9 cellular contexts compared by ENCODE assay signal in genomic region chr15:40906101-40906946, GRCh38. TPM values are rescaled to one million over a fixed set of nuclear protein-coding genes. Genes with fewer than 3 reads are reported as not detected.
A peak's percentile ranks its signal among the peaks of the same experiment; 100 is the strongest.
DNase-seq lines count a peak whose midpoint lies in the region; ATAC-seq and TF ChIP-seq lines count a peak whose summit lies in the region.
"Had no signal": no experiment of that assay in that cellular context is flagged by ENCODE, and none has a peak within 500 bp of the region (broad histone marks: within the 10 kb centered on the region; RNA-seq: fewer than 3 reads in every experiment).

No MANE protein-coding gene starts in this region.

- DNase-seq in DMS 273 (lab: John Stamatoyannopoulos, UW; ENCODE audit: unreplicated experiment) (peak; percentile 89), LHCN-M2 (ENCODE audit: low read depth) (peak; percentile 94), RWPE2 (ENCODE audit: low spot score) (peak; percentile 97), foreskin keratinocyte (peak in 1 of 2 donors; percentile 70)
- DNase-seq in activated gamma-delta T cell treated with anti-CD3 and anti-CD28 coated beads, Interleukin-2, amount 50 U/mL, for 16 hours (ENCODE audit: low read depth), result peak; percentile 60

- H3K36me3 ChIP-seq in RWPE2 (ENCODE audit: low read depth) (peaks cover 17% of the 10 kb centered on the region), neutrophil (peaks cover 16% of the 10 kb centered on the region), subcutaneous abdominal adipose tissue (ENCODE audit: control insufficient read depth in 5 of 5, insufficient read depth in 5 of 5, low read length in 5 of 5) (peaks cover 0 to 21% (median 17%) of the 10 kb centered on the region in 5 donors)

- H3K9ac ChIP-seq in subcutaneous abdominal adipose tissue (ENCODE audit: low read length in 5 of 5), result peak overlapping the region; percentile 3 to 83 (median 71)

- peak; percentile 97 for TF ChIP-seq CTCF in RWPE2 (IDR thresholded peaks at IDR 0.05; ENCODE audit: poor library complexity, severe bottlenecking)
- TF ChIP-seq CTCF in foreskin keratinocyte (conservative IDR thresholded peaks at IDR 0.05), result peak; percentile 80
- peak; percentile 66 for TF ChIP-seq CTCF in neutrophil (IDR thresholded peaks at IDR 0.05)

- H3K4me3 ChIP-seq in RWPE2 (ENCODE audit: severe bottlenecking) (peak overlapping the region; percentile 5), neutrophil (ENCODE audit: low read depth in 1 of 2, low read length in 1 of 2) (peak overlapping the region; percentile 60 to 61), subcutaneous abdominal adipose tissue (ENCODE audit: low read depth in 1 of 5, low read length in 5 of 5) (peak overlapping the region in 4 of 5 donors; percentile 58 to 71 (median 64))

- ATAC-seq in GM21737 (IDR thresholded peaks at IDR 0.05; ENCODE audit: unreplicated experiment) (peak; percentile 79), RWPE2 (ENCODE audit: low read depth) (peak; percentile 80), foreskin keratinocyte (peak; percentile 67)

- H3K9me3 ChIP-seq in RWPE2 (ENCODE audit: severe bottlenecking) (no peaks in the 10 kb centered on the region), neutrophil (no peaks in the 10 kb centered on the region), subcutaneous abdominal adipose tissue (ENCODE audit: control insufficient read depth in 5 of 5, low read length in 5 of 5) (no peaks in the 10 kb centered on the region)

- H3K27me3 ChIP-seq in RWPE2 (ENCODE audit: insufficient read depth, poor library complexity, severe bottlenecking) (no peaks in the 10 kb centered on the region), foreskin keratinocyte (no peaks in the 10 kb centered on the region), neutrophil (no peaks in the 10 kb centered on the region), subcutaneous abdominal adipose tissue (ENCODE audit: control insufficient read depth in 5 of 5, insufficient read depth in 4 of 5, low read length in 5 of 5) (no peaks in the 10 kb centered on the region)

- H3K27ac ChIP-seq in RWPE2 (ENCODE audit: poor library complexity, severe bottlenecking) (peak overlapping the region; percentile 86), foreskin keratinocyte (peak overlapping the region; percentile 32), neutrophil (peak overlapping the region; percentile 98), subcutaneous abdominal adipose tissue (ENCODE audit: low read depth, low read length) (peak overlapping the region; percentile 84)

- H3K4me1 ChIP-seq in RWPE2 (ENCODE audit: insufficient read depth, poor library complexity, severe bottlenecking), result peaks cover 14% of the 10 kb centered on the region
- peaks cover 7% of the 10 kb centered on the region for H3K4me1 ChIP-seq in foreskin keratinocyte
- H3K4me1 ChIP-seq in neutrophil (ENCODE audit: control insufficient read depth in 1 of 2, insufficient read depth in 1 of 2, low read depth in 1 of 2, low read length in 1 of 2), result peaks cover 71 to 76% of the 10 kb centered on the region in 2 experiments
- peaks cover 12 to 75% (median 70%) of the 10 kb centered on the region in 5 donors for H3K4me1 ChIP-seq in subcutaneous abdominal adipose tissue (ENCODE audit: control insufficient read depth in 5 of 5, insufficient read depth in 5 of 5, low read length in 5 of 5)

RNA-seq across cellular contexts. Expression of gene VPS18, which starts 12.1 kb away (rescaled TPM):
- total RNA-seq in LHCN-M2 (2014; rRNA removed) (45.1 and 52.1 TPM in 2 replicates), foreskin keratinocyte (17.7 and 20.6 TPM in 2 replicates)
- polyA plus RNA-seq in LHCN-M2 (2012), result 31.0 TPM
- 10.4 and 11.4 TPM in 2 replicates for polyA plus RNA-seq in foreskin keratinocyte

RNA-seq across cellular contexts. Expression of gene DLL4, which starts 22.8 kb away (rescaled TPM):
- 0.13 and 0.17 TPM in 2 replicates for total RNA-seq in LHCN-M2 (2014; rRNA removed)
- 0.16 TPM for polyA plus RNA-seq in LHCN-M2 (2012)
- not detected in 2 replicates for total RNA-seq in foreskin keratinocyte
- polyA plus RNA-seq in foreskin keratinocyte, result not detected in 2 replicates

RNA-seq across cellular contexts. Expression of gene RHOV, which starts 32.3 kb away (rescaled TPM):
- total RNA-seq in LHCN-M2 (2014; rRNA removed) (not detected in 2 replicates), foreskin keratinocyte (0.17 and 0.18 TPM in 2 replicates)
- polyA plus RNA-seq in LHCN-M2 (2012), result not detected
- 0.37 and 0.55 TPM in 2 replicates for polyA plus RNA-seq in foreskin keratinocyte
- total RNA-seq: subcutaneous adipose tissue had no signal

RNA-seq across cellular contexts. Expression of gene CHAC1, which starts 46.9 kb away (rescaled TPM):
- total RNA-seq in LHCN-M2 (2014; rRNA removed) (1.5 and 1.8 TPM in 2 replicates), foreskin keratinocyte (14.4 and 18.5 TPM in 2 replicates)
- polyA plus RNA-seq in LHCN-M2 (2012), result 4.9 TPM
- 16.2 and 21.7 TPM in 2 replicates for polyA plus RNA-seq in foreskin keratinocyte

Comparison
In these comparisons a context has a peak if more than half of its experiments do, and no peak if none do; other contexts are left out.
1. H3K27ac ChIP-seq: peak in every context shown above with its lines; median percentile 98 in neutrophil; 86 in RWPE2; 84 in subcutaneous abdominal adipose tissue; 32 in foreskin keratinocyte.
2. H3K4me3 ChIP-seq: peak in every context shown above with its lines; median percentile 64 in subcutaneous abdominal adipose tissue; 60 in neutrophil; 5 in RWPE2.